Comparison of ENCODE assay signal across 24 cellular contexts in the genomic region with DNA sequence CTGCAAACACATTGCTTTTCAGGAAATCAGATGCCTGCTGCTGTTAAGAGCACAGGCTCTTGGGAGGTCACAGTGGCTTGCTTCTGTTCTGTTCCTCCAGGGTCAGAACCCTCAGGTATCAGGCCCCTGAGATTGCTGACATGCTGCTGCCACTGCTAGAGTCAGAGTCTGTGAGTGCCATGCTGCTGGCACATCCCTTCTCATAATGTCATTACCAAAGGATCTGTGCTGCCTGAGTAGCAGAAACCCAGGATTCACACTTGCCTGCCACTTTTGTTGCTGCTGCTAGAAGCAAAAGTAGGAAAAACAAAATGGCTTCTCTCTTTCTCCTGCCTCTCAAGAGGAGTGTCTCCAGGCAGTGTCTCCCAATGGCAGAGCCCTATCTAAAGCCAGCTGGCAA.
"Had no signal": no experiment of that assay in that cellular context is flagged by ENCODE, and none has a peak within 500 bp of the region (broad histone marks: within the 10 kb centered on the region; RNA-seq: fewer than 3 reads in every experiment).

No MANE protein-coding gene starts in this region.

- H3K4me1 ChIP-seq: ascending aorta, body of pancreas, breast epithelium had no signal

- H3K27ac ChIP-seq: ascending aorta, body of pancreas, breast epithelium, SK-N-MC had no signal

- ATAC-seq: activated CD8-positive, alpha-beta T cell treated with anti-CD3 and anti-CD28 coated beads for 36 hours; activated T-cell treated with anti-CD3 and anti-CD28 coated beads, Interleukin-2, amount 50 U/mL, for 72 hours; body of pancreas; K562 had no signal

- DNase-seq: activated CD4-positive, alpha-beta T cell treated with anti-CD3 and anti-CD28 coated beads, Interleukin-2, amount 10 ng/mL, durations not matched to agents 24 days and 14 days; activated CD4-positive, alpha-beta T cell treated with anti-CD3 and anti-CD28 coated beads, Interleukin-2, amount 50 U/mL, for 4 hours; activated CD8-positive, alpha-beta T cell treated with anti-CD3 and anti-CD28 coated beads for 36 hours; activated gamma-delta T cell; activated naive CD4-positive, alpha-beta T cell treated with Interleukin-2 at 50 U/mL for 16 hours; activated naive CD8-positive, alpha-beta T cell treated with anti-CD3 and anti-CD28 coated beads, Interleukin-2, amount 10 ng/mL, durations not matched to agents 7 days and 5 days; activated T-cell treated with anti-CD3 and anti-CD28 coated beads, Interleukin-2, amount 50 U/mL, for 1 hour; activated T-cell treated with anti-CD3 and anti-CD28 coated beads, Interleukin-2, amount 50 U/mL, for 72 hours; amygdala; body of pancreas; Karpas-422; NCI-H1436; NCI-H1694; NCI-H1930; NCI-H510A; NCI-H748 treated with DMSO at 0.1 percent for 48 hours; Right ventricle myocardium superior had no signal

- H3K9me3 Mint-ChIP-seq: activated CD4-positive, alpha-beta T cell treated with anti-CD3 and anti-CD28 coated beads, Interleukin-2, amount 10 ng/mL, durations not matched to agents 24 days and 14 days; activated naive CD4-positive, alpha-beta T cell treated with anti-CD3 and anti-CD28 coated beads, Interleukin-2, amount 50 U/mL, for 24 hours; activated T-helper 2 cell treated with anti-CD3 and anti-CD28 coated beads, Interferon-gamma antibody, Interleukin-2, Interleukin-4, amounts not matched to agents 10 μg/mL and 5 μg/mL and 100 μg/mL, durations not matched to agents 14 hours and 24 hours and 36 hours had no signal

- H3K4me3 ChIP-seq: ascending aorta, body of pancreas, breast epithelium, K562, SK-N-MC had no signal

- H3K27ac Mint-ChIP-seq: activated CD4-positive, alpha-beta T cell treated with anti-CD3 and anti-CD28 coated beads, Interleukin-2, amount 10 ng/mL, durations not matched to agents 24 days and 14 days; activated CD8-positive, alpha-beta T cell treated with anti-CD3 and anti-CD28 coated beads for 36 hours; activated naive CD4-positive, alpha-beta T cell treated with anti-CD3 and anti-CD28 coated beads, Interleukin-2, amount 50 U/mL, for 24 hours; activated naive CD8-positive, alpha-beta T cell treated with anti-CD3 and anti-CD28 coated beads, Interleukin-2, amount 10 ng/mL, durations not matched to agents 7 days and 5 days; activated T-cell treated with anti-CD3 and anti-CD28 coated beads, Interleukin-2, amount 50 U/mL, for 72 hours; activated T-helper 2 cell treated with anti-CD3 and anti-CD28 coated beads, Interferon-gamma antibody, Interleukin-2, Interleukin-4, amounts not matched to agents 10 μg/mL and 5 μg/mL and 100 μg/mL, durations not matched to agents 14 hours and 24 hours and 36 hours had no signal

- H3K27me3 Mint-ChIP-seq: activated CD4-positive, alpha-beta T cell treated with anti-CD3 and anti-CD28 coated beads, Interleukin-2, amount 10 ng/mL, durations not matched to agents 24 days and 14 days; activated CD8-positive, alpha-beta T cell treated with anti-CD3 and anti-CD28 coated beads for 36 hours; activated naive CD4-positive, alpha-beta T cell treated with anti-CD3 and anti-CD28 coated beads, Interleukin-2, amount 50 U/mL, for 24 hours; activated naive CD8-positive, alpha-beta T cell treated with anti-CD3 and anti-CD28 coated beads, Interleukin-2, amount 10 ng/mL, durations not matched to agents 7 days and 5 days had no signal

- H3K27me3 ChIP-seq: ascending aorta, body of pancreas, breast epithelium had no signal

- H3K9me3 ChIP-seq: ascending aorta, body of pancreas, breast epithelium had no signal

- H3K36me3 ChIP-seq: ascending aorta, breast epithelium had no signal

- H3K4me3 Mint-ChIP-seq: activated CD4-positive, alpha-beta T cell treated with anti-CD3 and anti-CD28 coated beads, Interleukin-2, amount 10 ng/mL, durations not matched to agents 24 days and 14 days; activated CD8-positive, alpha-beta T cell treated with anti-CD3 and anti-CD28 coated beads for 36 hours; activated naive CD4-positive, alpha-beta T cell treated with anti-CD3 and anti-CD28 coated beads, Interleukin-2, amount 50 U/mL, for 24 hours; activated naive CD8-positive, alpha-beta T cell treated with anti-CD3 and anti-CD28 coated beads, Interleukin-2, amount 10 ng/mL, durations not matched to agents 7 days and 5 days; activated T-cell treated with anti-CD3 and anti-CD28 coated beads, Interleukin-2, amount 50 U/mL, for 72 hours had no signal

- H3K36me3 Mint-ChIP-seq: activated naive CD4-positive, alpha-beta T cell treated with anti-CD3 and anti-CD28 coated beads, Interleukin-2, amount 50 U/mL, for 24 hours; activated naive CD8-positive, alpha-beta T cell treated with anti-CD3 and anti-CD28 coated beads, Interleukin-2, amount 10 ng/mL, durations not matched to agents 7 days and 5 days had no signal

- FAIRE-seq: K562, TTC549 had no signal

- H3K4me1 Mint-ChIP-seq: activated CD4-positive, alpha-beta T cell treated with anti-CD3 and anti-CD28 coated beads, Interleukin-2, amount 10 ng/mL, durations not matched to agents 24 days and 14 days; activated naive CD4-positive, alpha-beta T cell treated with anti-CD3 and anti-CD28 coated beads, Interleukin-2, amount 50 U/mL, for 24 hours; activated naive CD8-positive, alpha-beta T cell treated with anti-CD3 and anti-CD28 coated beads, Interleukin-2, amount 10 ng/mL, durations not matched to agents 7 days and 5 days had no signal
